In the genomic region with DNA sequence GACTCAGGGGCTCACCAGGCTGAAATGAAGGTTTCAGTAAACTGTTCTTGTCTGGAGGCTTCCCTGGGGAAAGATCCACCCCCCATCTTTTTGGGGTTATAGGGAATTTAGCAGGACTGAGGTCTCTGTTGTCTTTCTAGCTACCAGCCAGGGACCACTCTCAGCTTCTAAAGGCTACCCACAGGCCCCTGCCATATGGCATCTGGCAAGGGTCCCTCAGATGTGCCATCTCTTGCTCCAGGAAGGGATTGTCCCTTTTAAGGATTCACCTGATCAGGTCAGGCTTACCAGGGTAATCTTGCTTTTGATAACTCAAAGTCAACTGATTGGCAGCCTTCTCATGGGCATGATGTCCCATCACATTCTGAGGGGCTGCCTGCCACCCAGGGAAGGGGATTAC, we compare ENCODE assay signal across 26 cellular contexts.
"Had no signal": no experiment of that assay in that cellular context is flagged by ENCODE, and none has a peak within 500 bp of the region (broad histone marks: within the 10 kb centered on the region; RNA-seq: fewer than 3 reads in every experiment).

No MANE protein-coding gene starts in this region.

- DNase-seq: naive B cell; naive thymus-derived CD8-positive, alpha-beta T cell; nephron progenitor cell; nucleus accumbens; ovary; posterior cingulate gyrus; right lobe of liver; sigmoid colon; small intestine; stimulated activated CD4-positive, alpha-beta T cell treated with anti-CD3 and anti-CD28 coated beads, Interleukin-15, amount 100 ng/mL, for 24 hours; stimulated activated CD4-positive, alpha-beta T cell treated with anti-CD3 and anti-CD28 coated beads, Interleukin-2, amount 100 ng/mL, for 24 hours; stimulated activated CD4-positive, alpha-beta T cell treated with anti-CD3 and anti-CD28 coated beads, Interleukin-2, amount 100 ng/mL, for 48 hours; stimulated activated CD4-positive, alpha-beta T cell treated with anti-CD3 and anti-CD28 coated beads, Interleukin-4, amount 100 ng/mL, for 24 hours; stimulated activated naive B cell treated with anti-CD40 and anti-IgM and Interleukin-4, amounts not matched to agents 10 μg/mL and 1 μg/mL and 100 μg/mL, for 72 hours; stimulated activated naive CD4-positive, alpha-beta T cell treated with Interleukin-2 at 50 U/mL for 16 hours; stomach; thyroid gland; trophoblast cell; upper lobe of right lung; uterus had no signal

- H3K36me3 ChIP-seq: neutrophil, ovary, right lobe of liver, sigmoid colon, stomach, thoracic aorta, thyroid gland, tibial nerve, upper lobe of right lung, uterus had no signal

- H3K27ac ChIP-seq: neutrophil, ovary, parathyroid adenoma, right lobe of liver, sigmoid colon, stomach, thoracic aorta, thyroid gland, tibial nerve, upper lobe of right lung, uterus had no signal

- H3K4me1 ChIP-seq: parathyroid adenoma, right lobe of liver, sigmoid colon, stomach, thyroid gland, tibial nerve, upper lobe of right lung, uterus had no signal

- H3K27me3 ChIP-seq: ovary, right lobe of liver, sigmoid colon, thyroid gland, tibial nerve, upper lobe of right lung, uterus had no signal

- H3K9me3 ChIP-seq: neutrophil, ovary, right lobe of liver, sigmoid colon, stomach, thoracic aorta, thyroid gland, tibial nerve, upper lobe of right lung, uterus had no signal

- ATAC-seq: naive thymus-derived CD8-positive, alpha-beta T cell; natural killer cell treated with Interleukin-12 subunit alpha and Interleukin-12 subunit beta and Interleukin-15 and Interleukin-18, amount 100 ng/mL, for 72 hours; right lobe of liver; stimulated activated effector memory CD8-positive, alpha-beta T cell treated with anti-CD3 and anti-CD28 coated beads, Interleukin-12 subunit alpha, Interleukin-12 subunit beta, amount 100 ng/mL, for 72 hours; stimulated activated naive B cell treated with anti-CD40 and anti-IgM and Interleukin-4, amounts not matched to agents 10 μg/mL and 1 μg/mL and 100 μg/mL, for 72 hours; upper lobe of right lung had no signal

- H3K4me3 ChIP-seq: ovary, right lobe of liver, sigmoid colon, stomach, thoracic aorta, thyroid gland, tibial nerve, upper lobe of right lung, uterus had no signal
